Comparison of ENCODE assay signal across 17 cellular contexts in genomic region chr6:40722553-40723258, GRCh38.
A peak's percentile ranks its signal among the peaks of the same experiment; 100 is the strongest.
DNase-seq lines count a peak whose midpoint lies in the region; ATAC-seq and TF ChIP-seq lines count a peak whose summit lies in the region.
"Had no signal": no experiment of that assay in that cellular context is flagged by ENCODE, and none has a peak within 500 bp of the region (broad histone marks: within the 10 kb centered on the region; RNA-seq: fewer than 3 reads in every experiment).

No MANE protein-coding gene starts in this region.

- peaks cover 2% of the 10 kb centered on the region for H3K27me3 Mint-ChIP-seq in activated T-cell treated with anti-CD3 and anti-CD28 coated beads, Interleukin-2, amount 50 U/mL, for 4 hours (ENCODE audit: low read depth)

- no peaks in the 10 kb centered on the region for H3K36me3 Mint-ChIP-seq in activated T-cell treated with anti-CD3 and anti-CD28 coated beads, Interleukin-2, amount 50 U/mL, for 4 hours (ENCODE audit: insufficient read depth)

- no peak overlapping the region for H3K4me2 ChIP-seq in GM23248 (ENCODE audit: unreplicated experiment)

- TF ChIP-seq CTCF in VCaP (conservative IDR thresholded peaks at IDR 0.05) (no peak), kidney epithelial cell (IDR thresholded peaks at IDR 0.05; ENCODE audit: insufficient read depth, low read length, poor library complexity, severe bottlenecking) (no peak)

- peaks cover 18% of the 10 kb centered on the region for H3K4me1 ChIP-seq in GM23248 (ENCODE audit: insufficient read depth)
- H3K4me1 ChIP-seq: body of pancreas had no signal

- H3K9me3 Mint-ChIP-seq in activated T-cell treated with anti-CD3 and anti-CD28 coated beads, Interleukin-2, amount 50 U/mL, for 4 hours = no peaks in the 10 kb centered on the region
- H3K9me3 Mint-ChIP-seq: activated naive CD4-positive, alpha-beta T cell treated with anti-CD3 and anti-CD28 coated beads for 36 hours; T-helper 1 cell treated with Interleukin-12 subunit alpha and Interleukin-12 subunit beta and Interleukin-4 antibody, amounts not matched to agents 30 μg/mL and 1 μg/mL, for 36 hours had no signal

- H3K27ac ChIP-seq in GM23248 = no peak overlapping the region
- peak overlapping the region; percentile 69 for H3K27ac ChIP-seq in VCaP
- no peak overlapping the region for H3K27ac ChIP-seq in caudate nucleus (ENCODE audit: low read depth, low read length)
- H3K27ac ChIP-seq: body of pancreas, C4-2B, RWPE1 had no signal

- no peaks in the 10 kb centered on the region for H4K20me1 ChIP-seq in GM23248 (ENCODE audit: insufficient read depth)

- H3K9ac ChIP-seq in GM23248 = no peak overlapping the region

- H3K4me1 Mint-ChIP-seq in activated T-cell treated with anti-CD3 and anti-CD28 coated beads, Interleukin-2, amount 50 U/mL, for 4 hours (ENCODE audit: low read depth) = peaks cover 11% of the 10 kb centered on the region

- H2AFZ ChIP-seq in GM23248 = no peak overlapping the region

- DNase-seq in GM23248 = peak; percentile 62
- peak; percentile 44 for DNase-seq in kidney epithelial cell (ENCODE audit: low read depth)
- DNase-seq in renal cortical epithelial cell (ENCODE audit: low read depth) = peak; percentile 86
- DNase-seq in activated T-cell treated with anti-CD3 and anti-CD28 coated beads, Interleukin-2, amount 50 U/mL, for 4 hours = no peak
- DNase-seq in mucosa of gallbladder (ENCODE audit: low spot score) = no peak
- no peak for DNase-seq in activated CD4-positive, alpha-beta T cell treated with anti-CD3 and anti-CD28 coated beads, Interleukin-2, amount 50 U/mL, for 48 hours
- no peak for DNase-seq in caudate nucleus (lab: John Stamatoyannopoulos, UW)
- DNase-seq: activated naive CD4-positive, alpha-beta T cell treated with anti-CD3 and anti-CD28 coated beads for 36 hours; body of pancreas; effector CD4-positive, alpha-beta T cell; NCI-H2081; NCI-H69; stimulated activated CD4-positive, alpha-beta T cell treated with anti-CD3 and anti-CD28 coated beads, Interleukin-2, amount 100 ng/mL, for 48 hours had no signal

- H3K4me3 ChIP-seq in GM23248 (no peak overlapping the region), kidney epithelial cell (ENCODE audit: low read depth, low read length) (no peak overlapping the region)
- H3K4me3 ChIP-seq: body of pancreas had no signal

- 78 to 81% methylated on average over 3 of the region's 3 CpGs for WGBS in GM23248 (ENCODE audit: low coverage in 1 of 2, low lambda C conversion rate in 2 of 2, missing lambda C conversion rate in 2 of 2), 2 experiments

- H3K36me3 ChIP-seq in GM23248 (ENCODE audit: low read depth) (no peaks in the 10 kb centered on the region), kidney epithelial cell (ENCODE audit: control insufficient read depth, insufficient read depth, low read length) (no peaks in the 10 kb centered on the region)

- no peaks in the 10 kb centered on the region for H3K9me3 ChIP-seq in GM23248 (ENCODE audit: low read depth)
- H3K9me3 ChIP-seq: body of pancreas had no signal

- in situ Hi-C loops in GM23248 (cut with MboI) = no loop called here

- no peaks in the 10 kb centered on the region for H3F3A ChIP-seq in GM23248 (ENCODE audit: insufficient read depth)

- H3K9me2 ChIP-seq in GM23248 (ENCODE audit: insufficient read depth) = no peaks in the 10 kb centered on the region

- no peak overlapping the region for H3K4me3 Mint-ChIP-seq in activated T-cell treated with anti-CD3 and anti-CD28 coated beads, Interleukin-2, amount 50 U/mL, for 4 hours
- H3K4me3 Mint-ChIP-seq: activated naive CD4-positive, alpha-beta T cell treated with anti-CD3 and anti-CD28 coated beads for 36 hours; T-helper 1 cell treated with Interleukin-12 subunit alpha and Interleukin-12 subunit beta and Interleukin-4 antibody, amounts not matched to agents 30 μg/mL and 1 μg/mL, for 36 hours had no signal

- H3K27me3 ChIP-seq in GM23248 (replicated peaks; ENCODE audit: insufficient read depth) (no peaks in the 10 kb centered on the region), kidney epithelial cell (ENCODE audit: control insufficient read depth, insufficient read depth, low read length) (no peaks in the 10 kb centered on the region)
- H3K27me3 ChIP-seq: body of pancreas had no signal

- no peak for ATAC-seq in activated T-cell treated with anti-CD3 and anti-CD28 coated beads, Interleukin-2, amount 50 U/mL, for 4 hours
- ATAC-seq: body of pancreas had no signal

- no peaks in the 10 kb centered on the region for H3K79me2 ChIP-seq in GM23248 (ENCODE audit: insufficient read depth)

Comparison
In these comparisons a context has a peak if more than half of its experiments do, and no peak if none do; other contexts are left out.
1. DNase-seq: peak in GM23248 (single experiment), kidney epithelial cell (single experiment) and renal cortical epithelial cell (single experiment); none in activated T-cell treated with anti-CD3 and anti-CD28 coated beads, Interleukin-2, amount 50 U/mL, for 4 hours (single experiment), mucosa of gallbladder (single experiment), activated CD4-positive, alpha-beta T cell treated with anti-CD3 and anti-CD28 coated beads, Interleukin-2, amount 50 U/mL, for 48 hours (0 of 2) and caudate nucleus (0 of 61).